17 cellular contexts compared by ENCODE assay signal in the genomic region with DNA sequence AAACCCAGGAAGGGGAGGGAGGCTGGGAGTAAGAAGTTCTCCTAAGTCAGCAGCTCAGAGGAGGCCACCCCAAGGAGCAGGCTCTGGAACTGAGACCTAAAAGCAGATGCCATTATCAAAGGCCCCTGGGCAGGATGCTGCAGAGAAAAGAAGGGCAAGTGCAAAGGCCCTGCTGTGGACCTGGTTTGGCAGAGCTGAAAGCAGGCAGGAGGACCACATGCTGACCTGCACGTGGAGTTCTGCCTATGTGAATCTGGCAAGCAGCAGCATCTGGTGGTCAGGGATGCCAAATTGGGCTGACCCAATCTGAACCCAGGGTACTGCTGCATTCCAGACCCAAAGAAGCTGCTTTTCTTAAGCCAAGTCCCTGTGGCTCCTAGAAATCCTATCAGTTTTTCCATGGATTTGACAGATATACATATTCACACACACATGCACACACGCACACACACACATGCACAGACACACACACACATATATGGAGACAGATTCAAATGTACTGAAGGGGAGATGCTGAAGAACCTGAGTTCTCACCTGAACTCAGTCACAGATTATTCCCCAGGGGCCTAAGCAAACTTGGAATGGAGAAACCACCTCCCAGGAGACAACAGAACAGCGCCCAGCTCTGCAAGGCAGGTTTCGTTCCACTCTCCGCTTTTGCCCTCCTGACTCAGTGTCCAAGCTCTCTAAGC.
DNase-seq lines count a peak whose midpoint lies in the region; FAIRE-seq and TF ChIP-seq lines count a peak whose summit lies in the region.
"Had no signal": no experiment of that assay in that cellular context is flagged by ENCODE, and none has a peak within 500 bp of the region (broad histone marks: within the 10 kb centered on the region; RNA-seq: fewer than 3 reads in every experiment).

No MANE protein-coding gene starts in this region.

- no peak overlapping the region for H2BK120ac ChIP-seq in H1 (replicated peaks; ENCODE audit: low read depth, low read length)

- TF ChIP-seq POLR2A in H1 (IDR thresholded peaks at IDR 0.05; ENCODE audit: control extremely low read depth in 1 of 2, low read depth in 2 of 2, low read length in 2 of 2), result no peak

- H4K91ac ChIP-seq in H1 (replicated peaks; ENCODE audit: insufficient read length, low read length), result no peak overlapping the region

- peaks cover 2% of the 10 kb centered on the region for H3K9me3 Mint-ChIP-seq in activated CD4-positive, alpha-beta memory T cell treated with anti-CD3 and anti-CD28 coated beads, Interleukin-2, amount 10 ng/mL, durations not matched to agents 7 days and 5 days

- no peak overlapping the region for H3K4me3 Mint-ChIP-seq in activated CD4-positive, alpha-beta memory T cell treated with anti-CD3 and anti-CD28 coated beads, Interleukin-2, amount 10 ng/mL, durations not matched to agents 7 days and 5 days
- H3K4me3 Mint-ChIP-seq: CD14-positive monocyte; CD8-positive, alpha-beta T cell had no signal

- no peak overlapping the region for H3K27ac ChIP-seq in H1 (ENCODE audit: low read depth, low read length)
- peak overlapping the region; percentile 46 for H3K27ac ChIP-seq in neural cell (ENCODE audit: low read length)
- H3K27ac ChIP-seq in OCI-LY7 (ENCODE audit: low read depth, low read length, poor library complexity, severe bottlenecking), result no peak overlapping the region

- H3K36me3 ChIP-seq in H1 (ENCODE audit: control insufficient read depth in 2 of 4, insufficient read depth in 4 of 4, low read length in 3 of 4) (no peaks in the 10 kb centered on the region), neural cell (ENCODE audit: insufficient read depth, low read length) (no peaks in the 10 kb centered on the region), OCI-LY7 (ENCODE audit: insufficient read depth, low read length) (no peaks in the 10 kb centered on the region)

- no peaks in the 10 kb centered on the region for H3K79me1 ChIP-seq in H1 (ENCODE audit: low read depth, low read length)

- WGBS in H1 (ENCODE audit: extremely low coverage in 1 of 2, insufficient coverage in 1 of 2, insufficient read length in 1 of 2, insufficient replicate concordance in 2 of 2, low coverage in 1 of 2, low lambda C conversion rate in 2 of 2, missing lambda C conversion rate in 1 of 2), 2 experiments, result 91% methylated on average over 5 of the region's 5 CpGs; no CpG with 5 or more reads in 1 of the 2 experiments

- no peak for TF ChIP-seq EP300 in H1 (IDR thresholded peaks at IDR 0.05; ENCODE audit: borderline replicate concordance in 1 of 2, low read depth in 2 of 2, low read length in 2 of 2)
- no peak for TF ChIP-seq EP300 in neural cell (conservative IDR thresholded peaks at IDR 0.05; ENCODE audit: poor library complexity, severe bottlenecking)

- H3K36me3 Mint-ChIP-seq in activated CD4-positive, alpha-beta memory T cell treated with anti-CD3 and anti-CD28 coated beads, Interleukin-2, amount 10 ng/mL, durations not matched to agents 7 days and 5 days (ENCODE audit: low read depth), result no peaks in the 10 kb centered on the region
- H3K36me3 Mint-ChIP-seq: CD14-positive monocyte; CD8-positive, alpha-beta T cell had no signal

- H3K4me2 ChIP-seq in H1 (ENCODE audit: insufficient read depth in 1 of 2, low read depth in 2 of 2, low read length in 2 of 2), result no peak overlapping the region
- H3K4me2 ChIP-seq in neural cell (ENCODE audit: low read length), result no peak overlapping the region
- H3K4me2 ChIP-seq in OCI-LY7 (ENCODE audit: low read length), result no peak overlapping the region

- no peak overlapping the region for H3K4ac ChIP-seq in H1 (replicated peaks; ENCODE audit: insufficient read length, low read depth, low read length)

- H2BK15ac ChIP-seq in H1 (ENCODE audit: low read length), result no peak overlapping the region

- no peak overlapping the region for H3K14ac ChIP-seq in H1 (ENCODE audit: insufficient read length)

- H2AK5ac ChIP-seq in H1 (ENCODE audit: low read depth, low read length), result no peak overlapping the region

- no peak overlapping the region for H3K4me3 ChIP-seq in H1 (ENCODE audit: extremely low read depth in 1 of 4, insufficient read depth in 2 of 4, low read depth in 3 of 4, low read length in 4 of 4)
- no peak overlapping the region for H3K4me3 ChIP-seq in neural cell (ENCODE audit: low read length)
- H3K4me3 ChIP-seq in OCI-LY7 (ENCODE audit: low read depth, low read length, poor library complexity, severe bottlenecking), result no peak overlapping the region

- H3K27me3 Mint-ChIP-seq in activated CD4-positive, alpha-beta memory T cell treated with anti-CD3 and anti-CD28 coated beads, Interleukin-2, amount 10 ng/mL, durations not matched to agents 7 days and 5 days, result no peaks in the 10 kb centered on the region

- no peak overlapping the region for H3K56ac ChIP-seq in H1 (replicated peaks; ENCODE audit: insufficient read length, low read depth, low read length)

- no peak overlapping the region for H2BK20ac ChIP-seq in H1 (ENCODE audit: low read length)

- peaks cover 0 to 26% (median 10%) of the 10 kb centered on the region in 4 experiments; a peak in 6 of 7 replicates for H3K27me3 ChIP-seq in H1 (replicated peaks in 1 of 4; ENCODE audit: control insufficient read depth in 3 of 4, extremely low read depth in 1 of 4, insufficient read depth in 3 of 4, low read length in 3 of 4)
- H3K27me3 ChIP-seq in neural cell (ENCODE audit: insufficient read depth, low read depth, low read length), result no peaks in the 10 kb centered on the region

- no TSS peak for BruUV-seq in OCI-LY7 (replicated peaks; lab: Mats Ljungman, UMichigan)

- H3K79me2 ChIP-seq in H1 (ENCODE audit: control insufficient read depth in 1 of 2, insufficient read depth in 2 of 2, low read length in 2 of 2) (no peaks in the 10 kb centered on the region), neural cell (replicated peaks; ENCODE audit: insufficient read depth, low read length) (no peaks in the 10 kb centered on the region), OCI-LY7 (ENCODE audit: insufficient read depth, low read depth, low read length) (no peaks in the 10 kb centered on the region)

- no peaks in the 10 kb centered on the region for H3K9me3 ChIP-seq in H1 (ENCODE audit: insufficient read depth in 2 of 2, low read depth in 1 of 2, low read length in 1 of 2)
- no peaks in the 10 kb centered on the region for H3K9me3 ChIP-seq in neural cell (ENCODE audit: low read length)
- H3K9me3 ChIP-seq in OCI-LY7 (ENCODE audit: low read length), result no peaks in the 10 kb centered on the region
- H3K9me3 ChIP-seq: Caco-2 had no signal

- no peak overlapping the region for H2AFZ ChIP-seq in H1 (ENCODE audit: low read length)
- H2AFZ ChIP-seq in neural cell (ENCODE audit: low read depth, low read length), result no peak overlapping the region
- H2AFZ ChIP-seq in OCI-LY7 (ENCODE audit: low read length), result no peak overlapping the region

- TF ChIP-seq CTCF in H1 (IDR thresholded peaks at IDR 0.05; ENCODE audit: control extremely low read depth in 1 of 3, insufficient read depth in 1 of 3, low read depth in 1 of 3, low read length in 3 of 3), result no peak
- TF ChIP-seq CTCF in neural cell (IDR thresholded peaks at IDR 0.05; ENCODE audit: poor library complexity, severe bottlenecking), result no peak
- TF ChIP-seq CTCF in OCI-LY7 (conservative IDR thresholded peaks at IDR 0.05; ENCODE audit: low read length), result no peak

- no peak for TF ChIP-seq RAD21 in H1 (IDR thresholded peaks at IDR 0.05 in 1 of 2, conservative IDR thresholded peaks at IDR 0.05 in 1 of 2; ENCODE audit: low read depth in 2 of 2, low read length in 2 of 2)
- TF ChIP-seq RAD21 in neural cell (conservative IDR thresholded peaks at IDR 0.05), result no peak

- H2BK5ac ChIP-seq in H1 (ENCODE audit: low read depth, low read length), result no peak overlapping the region

- H3K4me1 ChIP-seq in H1 (replicated peaks in 1 of 4; ENCODE audit: control insufficient read depth in 3 of 4, insufficient read depth in 4 of 4, low read length in 3 of 4) (peaks cover 3 to 8% (median 4%) of the 10 kb centered on the region in 4 experiments), OCI-LY7 (ENCODE audit: insufficient read depth, low read length, poor library complexity, severe bottlenecking) (no peaks in the 10 kb centered on the region)

- H3K23me2 ChIP-seq in H1 (ENCODE audit: low read depth, low read length), result no peaks in the 10 kb centered on the region

- no peak overlapping the region for H3K18ac ChIP-seq in H1 (ENCODE audit: extremely low read depth, low read length)

- intact Hi-C loops in OCI-LY7 (cut with micrococcal nuclease; ENCODE audit: unreplicated experiment), result no loop called here

- DNase-seq in NCI-H748 (lab: John Stamatoyannopoulos, UW; ENCODE audit: unreplicated experiment) (peak; percentile 45), NCI-H748 treated with DMSO at 0.1 percent for 48 hours (lab: John Stamatoyannopoulos, UW) (no peak), NCI-H69 (lab: John Stamatoyannopoulos, UW) (peak; percentile 85), H1 (ENCODE audit: low read depth in 1 of 2, low spot score in 2 of 2) (no peak), COLO829 (ENCODE audit: low spot score) (no peak), OCI-LY7 (ENCODE audit: low spot score) (no peak)
- DNase-seq in activated CD4-positive, alpha-beta memory T cell treated with anti-CD3 and anti-CD28 coated beads, Interleukin-2, amount 10 ng/mL, durations not matched to agents 7 days and 5 days, result no peak
- DNase-seq: Caco-2; CD8-positive, alpha-beta T cell; DND-41; GDM1; GOT3; HCEC 1CT had no signal

- no peak overlapping the region for H3K23ac ChIP-seq in H1 (ENCODE audit: insufficient read length)

- H3K27ac Mint-ChIP-seq in activated CD4-positive, alpha-beta memory T cell treated with anti-CD3 and anti-CD28 coated beads, Interleukin-2, amount 10 ng/mL, durations not matched to agents 7 days and 5 days, result no peak overlapping the region
- H3K27ac Mint-ChIP-seq: CD14-positive monocyte; CD8-positive, alpha-beta T cell had no signal

- H2BK12ac ChIP-seq in H1 (ENCODE audit: low read depth, low read length), result no peak overlapping the region

- no peak overlapping the region for H3K9ac ChIP-seq in H1 (replicated peaks in 1 of 4; ENCODE audit: extremely low read depth in 1 of 4, low read depth in 3 of 4, low read length in 3 of 4)
- H3K9ac ChIP-seq in neural cell (ENCODE audit: low read length), result no peak overlapping the region

- H3K9me2 ChIP-seq in neural cell (ENCODE audit: insufficient read depth, low read length) (no peaks in the 10 kb centered on the region), OCI-LY7 (ENCODE audit: insufficient read depth, low read length) (no peaks in the 10 kb centered on the region)

- H4K5ac ChIP-seq in H1 (ENCODE audit: insufficient read length, low read depth, low read length), result no peak overlapping the region

- FAIRE-seq in H1 (lab: Jason Lieb, UNC), result no peak
- FAIRE-seq: GM12892, GM19239 had no signal

- 0 out of 2 replicates have a peak overlapping the region, but pooled peaks have one; percentile 29 for H4K8ac ChIP-seq in H1 (ENCODE audit: extremely low read depth, insufficient read depth, low read length)

- H3K4me1 Mint-ChIP-seq in activated CD4-positive, alpha-beta memory T cell treated with anti-CD3 and anti-CD28 coated beads, Interleukin-2, amount 10 ng/mL, durations not matched to agents 7 days and 5 days, result no peaks in the 10 kb centered on the region
- H3K4me1 Mint-ChIP-seq: CD14-positive monocyte had no signal

- CTCF ChIA-PET in H1 (lab: Charles Lee; ENCODE audit: partially characterized antibody), result interaction anchor here (0.9 to 7.6 kb wide), 6 partner anchors 11 to 122 kb away, joined by 3 to 36 read pairs (median 4); no protein-coding TSS in a partner anchor
- CTCF ChIA-PET in activated CD4-positive, alpha-beta memory T cell treated with anti-CD3 and anti-CD28 coated beads, Interleukin-2, amount 10 ng/mL, durations not matched to agents 7 days and 5 days (lab: Charles Lee), result no interaction called here
- CTCF ChIA-PET in OCI-LY7 (lab: Charles Lee; ENCODE audit: unreplicated experiment), result no interaction called here

- H4K20me1 ChIP-seq in H1 (replicated peaks in 1 of 2; ENCODE audit: control insufficient read depth in 1 of 2, insufficient read depth in 2 of 2, low read length in 2 of 2) (peaks cover 0 to 2% of the 10 kb centered on the region in 2 experiments), neural cell (ENCODE audit: insufficient read depth) (no peaks in the 10 kb centered on the region), OCI-LY7 (ENCODE audit: insufficient read depth, low read length) (no peaks in the 10 kb centered on the region)

- H3F3A ChIP-seq in neural cell (ENCODE audit: insufficient read depth, low read length, poor library complexity, severe bottlenecking), result no peaks in the 10 kb centered on the region

- POLR2A ChIA-PET in H1 (lab: Charles Lee; ENCODE audit: partially characterized antibody), result no interaction called here
- POLR2A ChIA-PET in activated CD4-positive, alpha-beta memory T cell treated with anti-CD3 and anti-CD28 coated beads, Interleukin-2, amount 10 ng/mL, durations not matched to agents 7 days and 5 days (lab: Charles Lee), result no interaction called here
- POLR2A ChIA-PET in OCI-LY7 (lab: Charles Lee), result no interaction called here

Comparison
In these comparisons a context has a peak if more than half of its experiments do, and no peak if none do; other contexts are left out.
1. DNase-seq: peak in NCI-H748 (single experiment) and NCI-H69 (single experiment); none in NCI-H748 treated with DMSO at 0.1 percent for 48 hours (single experiment), H1 (0 of 2), COLO829 (single experiment), activated CD4-positive, alpha-beta memory T cell treated with anti-CD3 and anti-CD28 coated beads, Interleukin-2, amount 10 ng/mL, durations not matched to agents 7 days and 5 days (single experiment) and OCI-LY7 (single experiment).